In genomic region chr1:204077979-204078696, GRCh38 we compare ENCODE assay signal across 1 cellular context.
TF ChIP-seq lines count a peak whose summit lies in the region.

No MANE protein-coding gene starts in this region.

TF ChIP-seq in HepG2, 621 proteins besides CTCF, POLR2A, EP300 and RAD21 (continued from another document and continues in another):
- TF ChIP-seq NONO (IDR thresholded peaks at IDR 0.05) (no peak), NONO (CRISPR knock-in tag; conservative IDR thresholded peaks at IDR 0.05) (no peak), GTF3A (CRISPR knock-in tag; conservative IDR thresholded peaks at IDR 0.05) (no peak), HMGXB3 (CRISPR knock-in tag; IDR thresholded peaks at IDR 0.05; ENCODE audit: borderline replicate concordance) (no peak), ZKSCAN1 (IDR thresholded peaks at IDR 0.05; ENCODE audit: low read length) (no peak), ZNF737 (CRISPR knock-in tag; IDR thresholded peaks at IDR 0.05; ENCODE audit: borderline replicate concordance) (no peak), PHF20 (CRISPR knock-in tag; IDR thresholded peaks at IDR 0.05) (peak; percentile 20; the same call in 1 of the 2 replicates), DDIT3 (CRISPR knock-in tag; IDR thresholded peaks at IDR 0.05) (no peak), ZNF660 (CRISPR knock-in tag; IDR thresholded peaks at IDR 0.05; ENCODE audit: borderline replicate concordance, low read depth) (no peak), DNMT1 (CRISPR knock-in tag; IDR thresholded peaks at IDR 0.05) (no peak), HOXD1 (CRISPR knock-in tag; IDR thresholded peaks at IDR 0.05) (no peak), ZNF746 (CRISPR knock-in tag; IDR thresholded peaks at IDR 0.05) (no peak), RFX1 (IDR thresholded peaks at IDR 0.05) (no peak), KLF6 (CRISPR knock-in tag; IDR thresholded peaks at IDR 0.05) (no peak), ZNF557 (CRISPR knock-in tag; IDR thresholded peaks at IDR 0.05) (no peak), EEA1 (CRISPR knock-in tag; IDR thresholded peaks at IDR 0.05; ENCODE audit: borderline replicate concordance) (no peak), MAX (IDR thresholded peaks at IDR 0.05) (peak; percentile 40; the same call in 1 of the 2 replicates), ZMYM3 (CRISPR knock-in tag; IDR thresholded peaks at IDR 0.05) (0 out of 2 replicates have a peak, but pooled peaks have one; percentile 37), SRSF4 (IDR thresholded peaks at IDR 0.05; ENCODE audit: low read depth, low read length, poor library complexity, severe bottlenecking) (no peak), SIN3A (IDR thresholded peaks at IDR 0.05; ENCODE audit: borderline replicate concordance, low read depth, low read length) (no peak), ZNF512 (CRISPR knock-in tag; IDR thresholded peaks at IDR 0.05) (no peak), ZKSCAN8 (CRISPR knock-in tag; IDR thresholded peaks at IDR 0.05; ENCODE audit: borderline replicate concordance) (no peak), SIX4 (CRISPR knock-in tag; IDR thresholded peaks at IDR 0.05) (no peak), PAWR (CRISPR knock-in tag; IDR thresholded peaks at IDR 0.05; ENCODE audit: borderline replicate concordance) (no peak), POGZ (CRISPR knock-in tag; IDR thresholded peaks at IDR 0.05) (peak; percentile 21; the same call in 1 of the 2 replicates), THAP8 (CRISPR knock-in tag; IDR thresholded peaks at IDR 0.05; ENCODE audit: borderline replicate concordance) (no peak), ZNF574 (CRISPR knock-in tag; IDR thresholded peaks at IDR 0.05) (no peak), IKZF1 (IDR thresholded peaks at IDR 0.05) (no peak), PCBP1 (IDR thresholded peaks at IDR 0.05; ENCODE audit: borderline replicate concordance, low read depth, low read length) (no peak), AFF4 (CRISPR knock-in tag; IDR thresholded peaks at IDR 0.05) (no peak), ZNF468 (CRISPR knock-in tag; IDR thresholded peaks at IDR 0.05) (no peak), ZNF10 (CRISPR knock-in tag; IDR thresholded peaks at IDR 0.05; ENCODE audit: borderline replicate concordance, low read depth) (no peak)
- TF ChIP-seq, protein P1, sequence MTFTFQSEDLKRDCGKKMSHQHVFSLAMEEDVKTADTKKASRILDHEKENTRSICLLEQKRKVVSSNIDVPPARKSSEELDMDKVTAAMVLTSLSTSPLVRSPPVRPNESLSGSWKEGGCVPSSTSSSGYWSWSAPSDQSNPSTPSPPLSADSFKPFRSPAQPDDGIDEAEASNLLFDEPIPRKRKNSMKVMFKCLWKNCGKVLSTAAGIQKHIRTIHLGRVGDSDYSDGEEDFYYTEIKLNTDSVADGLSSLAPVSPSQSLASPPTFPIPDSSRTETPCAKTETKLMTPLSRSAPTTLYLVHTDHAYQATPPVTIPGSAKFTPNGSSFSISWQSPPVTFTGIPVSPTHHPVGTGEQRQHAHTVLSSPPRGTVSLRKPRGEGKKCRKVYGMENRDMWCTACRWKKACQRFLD (CRISPR knock-in tag; IDR thresholded peaks at IDR 0.05; ENCODE audit: borderline replicate concordance), result no peak
- TF ChIP-seq, protein P2, sequence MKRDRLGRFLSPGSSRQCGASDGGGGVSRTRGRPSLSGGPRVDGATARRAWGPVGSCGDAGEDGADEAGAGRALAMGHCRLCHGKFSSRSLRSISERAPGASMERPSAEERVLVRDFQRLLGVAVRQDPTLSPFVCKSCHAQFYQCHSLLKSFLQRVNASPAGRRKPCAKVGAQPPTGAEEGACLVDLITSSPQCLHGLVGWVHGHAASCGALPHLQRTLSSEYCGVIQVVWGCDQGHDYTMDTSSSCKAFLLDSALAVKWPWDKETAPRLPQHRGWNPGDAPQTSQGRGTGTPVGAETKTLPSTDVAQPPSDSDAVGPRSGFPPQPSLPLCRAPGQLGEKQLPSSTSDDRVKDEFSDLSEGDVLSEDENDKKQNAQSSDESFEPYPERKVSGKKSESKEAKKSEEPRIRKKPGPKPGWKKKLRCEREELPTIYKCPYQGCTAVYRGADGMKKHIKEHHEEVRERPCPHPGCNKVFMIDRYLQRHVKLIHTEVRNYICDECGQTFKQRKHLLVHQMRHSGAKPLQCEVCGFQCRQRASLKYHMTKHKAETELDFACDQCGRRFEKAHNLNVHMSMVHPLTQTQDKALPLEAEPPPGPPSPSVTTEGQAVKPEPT (CRISPR knock-in tag; IDR thresholded peaks at IDR 0.05; ENCODE audit: low read depth), result no peak
- TF ChIP-seq, protein P3, sequence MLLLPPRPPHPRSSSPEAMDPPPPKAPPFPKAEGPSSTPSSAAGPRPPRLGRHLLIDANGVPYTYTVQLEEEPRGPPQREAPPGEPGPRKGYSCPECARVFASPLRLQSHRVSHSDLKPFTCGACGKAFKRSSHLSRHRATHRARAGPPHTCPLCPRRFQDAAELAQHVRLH (CRISPR knock-in tag; IDR thresholded peaks at IDR 0.05; ENCODE audit: borderline replicate concordance, low read depth), result no peak
- TF ChIP-seq, protein P4, sequence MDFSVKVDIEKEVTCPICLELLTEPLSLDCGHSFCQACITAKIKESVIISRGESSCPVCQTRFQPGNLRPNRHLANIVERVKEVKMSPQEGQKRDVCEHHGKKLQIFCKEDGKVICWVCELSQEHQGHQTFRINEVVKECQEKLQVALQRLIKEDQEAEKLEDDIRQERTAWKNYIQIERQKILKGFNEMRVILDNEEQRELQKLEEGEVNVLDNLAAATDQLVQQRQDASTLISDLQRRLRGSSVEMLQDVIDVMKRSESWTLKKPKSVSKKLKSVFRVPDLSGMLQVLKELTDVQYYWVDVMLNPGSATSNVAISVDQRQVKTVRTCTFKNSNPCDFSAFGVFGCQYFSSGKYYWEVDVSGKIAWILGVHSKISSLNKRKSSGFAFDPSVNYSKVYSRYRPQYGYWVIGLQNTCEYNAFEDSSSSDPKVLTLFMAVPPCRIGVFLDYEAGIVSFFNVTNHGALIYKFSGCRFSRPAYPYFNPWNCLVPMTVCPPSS (IDR thresholded peaks at IDR 0.05), result no peak
- TF ChIP-seq, protein P5, sequence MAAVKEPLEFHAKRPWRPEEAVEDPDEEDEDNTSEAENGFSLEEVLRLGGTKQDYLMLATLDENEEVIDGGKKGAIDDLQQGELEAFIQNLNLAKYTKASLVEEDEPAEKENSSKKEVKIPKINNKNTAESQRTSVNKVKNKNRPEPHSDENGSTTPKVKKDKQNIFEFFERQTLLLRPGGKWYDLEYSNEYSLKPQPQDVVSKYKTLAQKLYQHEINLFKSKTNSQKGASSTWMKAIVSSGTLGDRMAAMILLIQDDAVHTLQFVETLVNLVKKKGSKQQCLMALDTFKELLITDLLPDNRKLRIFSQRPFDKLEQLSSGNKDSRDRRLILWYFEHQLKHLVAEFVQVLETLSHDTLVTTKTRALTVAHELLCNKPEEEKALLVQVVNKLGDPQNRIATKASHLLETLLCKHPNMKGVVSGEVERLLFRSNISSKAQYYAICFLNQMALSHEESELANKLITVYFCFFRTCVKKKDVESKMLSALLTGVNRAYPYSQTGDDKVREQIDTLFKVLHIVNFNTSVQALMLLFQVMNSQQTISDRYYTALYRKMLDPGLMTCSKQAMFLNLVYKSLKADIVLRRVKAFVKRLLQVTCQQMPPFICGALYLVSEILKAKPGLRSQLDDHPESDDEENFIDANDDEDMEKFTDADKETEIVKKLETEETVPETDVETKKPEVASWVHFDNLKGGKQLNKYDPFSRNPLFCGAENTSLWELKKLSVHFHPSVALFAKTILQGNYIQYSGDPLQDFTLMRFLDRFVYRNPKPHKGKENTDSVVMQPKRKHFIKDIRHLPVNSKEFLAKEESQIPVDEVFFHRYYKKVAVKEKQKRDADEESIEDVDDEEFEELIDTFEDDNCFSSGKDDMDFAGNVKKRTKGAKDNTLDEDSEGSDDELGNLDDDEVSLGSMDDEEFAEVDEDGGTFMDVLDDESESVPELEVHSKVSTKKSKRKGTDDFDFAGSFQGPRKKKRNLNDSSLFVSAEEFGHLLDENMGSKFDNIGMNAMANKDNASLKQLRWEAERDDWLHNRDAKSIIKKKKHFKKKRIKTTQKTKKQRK (IDR thresholded peaks at IDR 0.05; ENCODE audit: low read length), result no peak
